Comparison of ENCODE assay signal across 1 cellular context in genomic region chr6:166901626-166902025, GRCh38.
TF ChIP-seq lines count a peak whose summit lies in the region.

No MANE protein-coding gene starts in this region.

TF ChIP-seq in GM12878, 131 proteins besides CTCF, POLR2A, EP300 and RAD21:
- TF ChIP-seq HDAC6 (IDR thresholded peaks at IDR 0.05; ENCODE audit: unreplicated experiment) (no peak), TCF3 (IDR thresholded peaks at IDR 0.05; ENCODE audit: borderline replicate concordance, insufficient read depth, low read depth, low read length) (peak; percentile 52; the same call in 1 of the 2 replicates)
